8 cellular contexts compared by ENCODE assay signal in genomic region chr2:54579682-54580349, GRCh38.
A peak's percentile ranks its signal among the peaks of the same experiment; 100 is the strongest.
DNase-seq lines count a peak whose midpoint lies in the region; ATAC-seq, FAIRE-seq and TF ChIP-seq lines count a peak whose summit lies in the region.

No MANE protein-coding gene starts in this region.

- intact Hi-C loops in dendritic cell treated with granulocyte-macrophage colony-stimulating factor and Interleukin-4, amounts not matched to agents 40 ng/mL and 50 ng/mL, for 4 days (cut with micrococcal nuclease) = no loop called here
- intact Hi-C loops in posterior cingulate gyrus (cut with DNase I) = no loop called here

- DNase-seq in NCI-H748 treated with DMSO at 0.1 percent for 48 hours (lab: John Stamatoyannopoulos, UW) (peak; percentile 17), ureter (ENCODE audit: low spot score) (no peak), D721Med (ENCODE audit: insufficient read length, low spot score) (no peak), posterior cingulate gyrus (no peak)
- DNase-seq in stimulated activated CD4-positive, alpha-beta T cell treated with anti-CD3 and anti-CD28 coated beads, Interleukin-4, amount 100 ng/mL, for 24 hours = peak; percentile 59

- no peak for TF ChIP-seq CTCF in D721Med (IDR thresholded peaks at IDR 0.05; ENCODE audit: insufficient read depth, missing control alignments)

- no peaks in the 10 kb centered on the region for H3K36me3 Mint-ChIP-seq in dendritic cell treated with granulocyte-macrophage colony-stimulating factor and Interleukin-4, amounts not matched to agents 40 ng/mL and 50 ng/mL, for 4 days (ENCODE audit: low read depth)

- peaks cover 23% of the 10 kb centered on the region for H3K4me1 Mint-ChIP-seq in dendritic cell treated with granulocyte-macrophage colony-stimulating factor and Interleukin-4, amounts not matched to agents 40 ng/mL and 50 ng/mL, for 4 days (ENCODE audit: low read depth)

- peak overlapping the region; percentile 85 for H3K27ac Mint-ChIP-seq in dendritic cell treated with granulocyte-macrophage colony-stimulating factor and Interleukin-4, amounts not matched to agents 40 ng/mL and 50 ng/mL, for 4 days

- FAIRE-seq in D721Med (lab: Jason Lieb, UNC) = no peak

- ATAC-seq in GM18870 (IDR thresholded peaks at IDR 0.05; ENCODE audit: unreplicated experiment) = peak; percentile 86
- peak; percentile 82 for ATAC-seq in HG02759 (IDR thresholded peaks at IDR 0.05; ENCODE audit: unreplicated experiment)

- H3K4me3 Mint-ChIP-seq in dendritic cell treated with granulocyte-macrophage colony-stimulating factor and Interleukin-4, amounts not matched to agents 40 ng/mL and 50 ng/mL, for 4 days = peak overlapping the region; percentile 24

- H3K27me3 Mint-ChIP-seq in dendritic cell treated with granulocyte-macrophage colony-stimulating factor and Interleukin-4, amounts not matched to agents 40 ng/mL and 50 ng/mL, for 4 days = no peaks in the 10 kb centered on the region

- no peaks in the 10 kb centered on the region for H3K9me3 Mint-ChIP-seq in dendritic cell treated with granulocyte-macrophage colony-stimulating factor and Interleukin-4, amounts not matched to agents 40 ng/mL and 50 ng/mL, for 4 days

Comparison
In these comparisons a context has a peak if more than half of its experiments do, and no peak if none do; other contexts are left out.
1. DNase-seq: peak in NCI-H748 treated with DMSO at 0.1 percent for 48 hours (single experiment) and stimulated activated CD4-positive, alpha-beta T cell treated with anti-CD3 and anti-CD28 coated beads, Interleukin-4, amount 100 ng/mL, for 24 hours (single experiment); none in ureter (single experiment), D721Med (single experiment) and posterior cingulate gyrus (0 of 10).